In genomic region chr12:108131657-108132126, GRCh38 we compare ENCODE assay signal across 19 cellular contexts. TPM values are rescaled to one million over a fixed set of nuclear protein-coding genes. Genes with fewer than 3 reads are reported as not detected.
DNase-seq lines count a peak whose midpoint lies in the region; ATAC-seq and TF ChIP-seq lines count a peak whose summit lies in the region.
"Had no signal": no experiment of that assay in that cellular context is flagged by ENCODE, and none has a peak within 500 bp of the region (broad histone marks: within the 10 kb centered on the region; RNA-seq: fewer than 3 reads in every experiment).

No MANE protein-coding gene starts in this region.

- POLR2A ChIA-PET in A673 (lab: Charles Lee; ENCODE audit: low non-redundant PET): no interaction called here
- POLR2A ChIA-PET in activated CD4-positive, alpha-beta T cell treated with anti-CD3 and anti-CD28 coated beads for 36 hours (lab: Charles Lee): no interaction called here
- POLR2A ChIA-PET in activated CD8-positive, alpha-beta T cell treated with anti-CD3 and anti-CD28 coated beads for 36 hours (lab: Charles Lee): no interaction called here

- no peaks in the 10 kb centered on the region for H3K36me3 Mint-ChIP-seq in GM23338 (ENCODE audit: low read depth)
- no peaks in the 10 kb centered on the region for H3K36me3 Mint-ChIP-seq in activated CD4-positive, alpha-beta T cell treated with anti-CD3 and anti-CD28 coated beads for 36 hours (ENCODE audit: low read depth)
- H3K36me3 Mint-ChIP-seq in activated CD8-positive, alpha-beta T cell treated with anti-CD3 and anti-CD28 coated beads for 36 hours (ENCODE audit: low read depth): no peaks in the 10 kb centered on the region

- CTCF ChIA-PET in A673 (lab: Charles Lee): no interaction called here
- CTCF ChIA-PET in activated CD4-positive, alpha-beta T cell treated with anti-CD3 and anti-CD28 coated beads for 36 hours (lab: Charles Lee): no interaction called here
- CTCF ChIA-PET in activated CD8-positive, alpha-beta T cell treated with anti-CD3 and anti-CD28 coated beads for 36 hours (lab: Charles Lee): no interaction called here

- H3K36me3 ChIP-seq in A673 (ENCODE audit: insufficient read depth, low read length, poor library complexity, severe bottlenecking) (no peaks in the 10 kb centered on the region), GM23338 (ENCODE audit: insufficient read depth) (no peaks in the 10 kb centered on the region)
- H3K36me3 ChIP-seq: SJCRH30 had no signal

- intact Hi-C loops in A673 (cut with micrococcal nuclease; ENCODE audit: unreplicated experiment): no loop called here
- intact Hi-C loops in head of caudate nucleus (cut with DNase I): no loop called here
- intact Hi-C loops in activated CD4-positive, alpha-beta T cell treated with anti-CD3 and anti-CD28 coated beads for 36 hours (cut with DNase I, micrococcal nuclease): no loop called here
- intact Hi-C loops in activated CD8-positive, alpha-beta T cell treated with anti-CD3 and anti-CD28 coated beads for 36 hours (cut with micrococcal nuclease): no loop called here

- H3K4me1 ChIP-seq in A673 (ENCODE audit: insufficient read depth, low read length, poor library complexity, severe bottlenecking) (no peaks in the 10 kb centered on the region), GM23338 (ENCODE audit: insufficient read depth) (peaks cover 6% of the 10 kb centered on the region; the same call in 1 of the 2 replicates)
- H3K4me1 ChIP-seq: SJCRH30 had no signal

- peaks cover 88% of the 10 kb centered on the region for H3K27me3 ChIP-seq in A673 (replicated peaks; ENCODE audit: insufficient read depth, low read depth, low read length, poor library complexity)
- peaks cover 26% of the 10 kb centered on the region for H3K27me3 ChIP-seq in GM23338 (ENCODE audit: insufficient read depth)
- H3K27me3 ChIP-seq: SJCRH30 had no signal

- peaks cover 17% of the 10 kb centered on the region for H3K4me1 Mint-ChIP-seq in GM23338
- peaks cover 3% of the 10 kb centered on the region for H3K4me1 Mint-ChIP-seq in activated CD4-positive, alpha-beta T cell treated with anti-CD3 and anti-CD28 coated beads for 36 hours
- H3K4me1 Mint-ChIP-seq in activated CD8-positive, alpha-beta T cell treated with anti-CD3 and anti-CD28 coated beads for 36 hours (ENCODE audit: low read depth): peaks cover 6% of the 10 kb centered on the region

- no peaks in the 10 kb centered on the region for H4K20me1 ChIP-seq in GM23338 (replicated peaks; ENCODE audit: insufficient read depth)

- H3K79me2 ChIP-seq in GM23338 (replicated peaks; ENCODE audit: insufficient read depth): no peaks in the 10 kb centered on the region

- no peak overlapping the region for H3K4me2 ChIP-seq in GM23338
- H3K4me2 ChIP-seq: A549 had no signal

- no peaks in the 10 kb centered on the region for H3K9me2 ChIP-seq in GM23338 (ENCODE audit: insufficient read depth)

- H3K9me3 ChIP-seq in A673 (ENCODE audit: low read depth, low read length, poor library complexity, severe bottlenecking): no peaks in the 10 kb centered on the region
- H3K9me3 ChIP-seq: A549, SJCRH30 had no signal

- H3K4me3 ChIP-seq in A673 (ENCODE audit: low read depth, low read length, poor library complexity, severe bottlenecking) (no peak overlapping the region), GM23338 (no peak overlapping the region)
- H3K4me3 ChIP-seq: A549, SJCRH30 had no signal

- 0 out of 2 replicates have a peak, but pooled peaks cover 5% of the 10 kb centered on the region for H3F3A ChIP-seq in GM23338 (replicated peaks; ENCODE audit: low read depth)

- no TSS peak for BruUV-seq in A673 (replicated peaks; lab: Mats Ljungman, UMichigan)

- H3K27ac Mint-ChIP-seq in GM23338: no peak overlapping the region
- H3K27ac Mint-ChIP-seq in activated CD4-positive, alpha-beta T cell treated with anti-CD3 and anti-CD28 coated beads for 36 hours: no peak overlapping the region
- no peak overlapping the region for H3K27ac Mint-ChIP-seq in activated CD8-positive, alpha-beta T cell treated with anti-CD3 and anti-CD28 coated beads for 36 hours

- no peak overlapping the region for H2AFZ ChIP-seq in GM23338

- 0 out of 3 replicates have a peak overlapping the region, but pooled peaks have one; percentile 16 for H3K4me3 Mint-ChIP-seq in GM23338
- no peak overlapping the region for H3K4me3 Mint-ChIP-seq in activated CD4-positive, alpha-beta T cell treated with anti-CD3 and anti-CD28 coated beads for 36 hours
- H3K4me3 Mint-ChIP-seq in activated CD8-positive, alpha-beta T cell treated with anti-CD3 and anti-CD28 coated beads for 36 hours: no peak overlapping the region

- DNase-seq in A673 (ENCODE audit: low spot score) (peak; percentile 12), GM23338 (ENCODE audit: low spot score) (peak; percentile 20), cerebellar cortex (ENCODE audit: low spot score) (peak; percentile 62), head of caudate nucleus (peak in 29 of 42 donors; percentile 13 to 73 (median 34)), NCI-H2081 treated with DMSO at 0.1 percent for 48 hours (lab: John Stamatoyannopoulos, UW) (no peak)
- DNase-seq in activated CD4-positive, alpha-beta T cell treated with anti-CD3 and anti-CD28 coated beads for 36 hours: no peak
- no peak for DNase-seq in activated CD8-positive, alpha-beta T cell treated with anti-CD3 and anti-CD28 coated beads for 36 hours
- DNase-seq in stimulated activated CD4-positive, alpha-beta T cell treated with anti-CD3 and anti-CD28 coated beads, Interleukin-4, amount 100 ng/mL, for 1 hour: no peak
- DNase-seq: COR-L47, IMR-90, NCI-H1436, NCI-H2081, NCI-H446 treated with DMSO at 0.1 percent for 48 hours, NCI-H774, SJCRH30 had no signal

- H3K27ac ChIP-seq in A673 (ENCODE audit: low read depth, low read length, poor library complexity, severe bottlenecking): no peak overlapping the region
- H3K27ac ChIP-seq in GM23338 (ENCODE audit: low read depth): no peak overlapping the region
- H3K27ac ChIP-seq: A549, RWPE1, SJCRH30 had no signal

- no peak for ATAC-seq in GM23338
- no peak for ATAC-seq in activated CD4-positive, alpha-beta T cell treated with anti-CD3 and anti-CD28 coated beads for 36 hours
- no peak for ATAC-seq in activated CD8-positive, alpha-beta T cell treated with anti-CD3 and anti-CD28 coated beads for 36 hours
- ATAC-seq: A549 had no signal

- peaks cover 14% of the 10 kb centered on the region for H3K27me3 Mint-ChIP-seq in GM23338 (ENCODE audit: insufficient read depth, low read depth, poor library complexity)
- H3K27me3 Mint-ChIP-seq in activated CD4-positive, alpha-beta T cell treated with anti-CD3 and anti-CD28 coated beads for 36 hours: peaks cover 50% of the 10 kb centered on the region
- H3K27me3 Mint-ChIP-seq in activated CD8-positive, alpha-beta T cell treated with anti-CD3 and anti-CD28 coated beads for 36 hours: peaks cover 34% of the 10 kb centered on the region

- no peak for TF ChIP-seq CTCF in A673 (conservative IDR thresholded peaks at IDR 0.05; ENCODE audit: low read depth, low read length)
- no peak for TF ChIP-seq CTCF in GM23338 (conservative IDR thresholded peaks at IDR 0.05; ENCODE audit: low read depth in 2 of 2)
- TF ChIP-seq CTCF in activated CD8-positive, alpha-beta T cell treated with anti-CD3 and anti-CD28 coated beads for 36 hours (IDR thresholded peaks at IDR 0.05): no peak

- H3K9me3 Mint-ChIP-seq in GM23338: no peaks in the 10 kb centered on the region
- no peaks in the 10 kb centered on the region for H3K9me3 Mint-ChIP-seq in activated CD4-positive, alpha-beta T cell treated with anti-CD3 and anti-CD28 coated beads for 36 hours (ENCODE audit: low read depth)
- H3K9me3 Mint-ChIP-seq in activated CD8-positive, alpha-beta T cell treated with anti-CD3 and anti-CD28 coated beads for 36 hours: no peaks in the 10 kb centered on the region

TF ChIP-seq in GM23338, 12 proteins besides CTCF, POLR2A, EP300 and RAD21:
- TF ChIP-seq CREB1 (CRISPR knock-in tag; IDR thresholded peaks at IDR 0.05; ENCODE audit: low read depth): no peak

RNA-seq across cellular contexts. Expression of gene WSCD2, which starts 2.6 kb away (rescaled TPM):
- total RNA-seq in A673 (2021): not detected in 2 replicates
- total RNA-seq in GM23338 (2014; rRNA removed; shearing (Covaris generic)): 0.58 and 3.1 TPM in 2 replicates
- 0.66 and 1.6 TPM in 2 replicates for polyA plus RNA-seq in GM23338 (2016; fragmentation: Nextera tagmentation; extraction: Ambion mirVana)
- not detected for total RNA-seq in activated CD4-positive, alpha-beta T cell treated with anti-CD3 and anti-CD28 coated beads for 36 hours
- not detected for total RNA-seq in activated CD8-positive, alpha-beta T cell treated with anti-CD3 and anti-CD28 coated beads for 36 hours
- total RNA-seq: HT1080, IMR-90, LHCN-M2, SJCRH30 had no signal
- polyA plus RNA-seq: A549, IMR-90 had no signal

Comparison
In these comparisons a context has a peak if more than half of its experiments do, and no peak if none do; other contexts are left out.
1. DNase-seq: peak in A673 (single experiment), GM23338 (single experiment), cerebellar cortex (single experiment) and head of caudate nucleus (29 of 42); none in activated CD4-positive, alpha-beta T cell treated with anti-CD3 and anti-CD28 coated beads for 36 hours (single experiment), activated CD8-positive, alpha-beta T cell treated with anti-CD3 and anti-CD28 coated beads for 36 hours (single experiment), NCI-H2081 treated with DMSO at 0.1 percent for 48 hours (single experiment) and stimulated activated CD4-positive, alpha-beta T cell treated with anti-CD3 and anti-CD28 coated beads, Interleukin-4, amount 100 ng/mL, for 1 hour (single experiment).